Comparison of ENCODE assay signal across 20 cellular contexts in the genomic region with DNA sequence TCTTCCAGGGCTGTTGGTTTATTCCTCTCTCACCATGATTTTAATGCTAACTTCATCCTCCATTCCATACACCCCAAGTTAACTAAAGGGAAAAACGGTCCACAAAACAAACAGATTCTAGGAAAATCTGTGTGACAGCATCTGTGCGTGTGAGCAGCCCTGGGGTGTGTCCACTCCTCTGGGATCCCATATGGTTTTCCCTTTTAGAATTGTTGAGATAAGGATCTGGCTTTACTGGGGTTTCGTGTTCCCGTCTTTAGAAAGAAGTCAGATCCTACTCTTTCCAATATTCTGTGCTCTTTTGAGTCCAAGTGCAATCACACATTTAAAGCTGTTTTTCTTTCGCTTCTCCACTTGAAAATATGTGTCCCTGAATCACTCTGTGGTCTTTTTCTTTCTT.
DNase-seq lines count a peak whose midpoint lies in the region; TF ChIP-seq lines count a peak whose summit lies in the region.
"Had no signal": no experiment of that assay in that cellular context is flagged by ENCODE, and none has a peak within 500 bp of the region (broad histone marks: within the 10 kb centered on the region; RNA-seq: fewer than 3 reads in every experiment).

No MANE protein-coding gene starts in this region.

- no peak for TF ChIP-seq EP300 in suprapubic skin (IDR thresholded peaks at IDR 0.05)

- H3K4me1 ChIP-seq in suprapubic skin, result peaks cover 33% of the 10 kb centered on the region
- H3K4me1 ChIP-seq: neural progenitor cell had no signal

- no peak for TF ChIP-seq POLR2A in suprapubic skin (IDR thresholded peaks at IDR 0.05)

- H3K36me3 ChIP-seq in brain microvascular endothelial cell (replicated peaks) (no peaks in the 10 kb centered on the region), suprapubic skin (no peaks in the 10 kb centered on the region)
- H3K36me3 ChIP-seq: neural progenitor cell, WERI-Rb-1 had no signal

- no peaks in the 10 kb centered on the region for H3K9me3 ChIP-seq in suprapubic skin

- no peaks in the 10 kb centered on the region for H3K27me3 ChIP-seq in brain microvascular endothelial cell (replicated peaks)
- no peaks in the 10 kb centered on the region for H3K27me3 ChIP-seq in suprapubic skin
- H3K27me3 ChIP-seq: neural progenitor cell had no signal

- DNase-seq in GM03348 (ENCODE audit: low spot score), result peak; percentile 64
- DNase-seq in brain microvascular endothelial cell, result peak; percentile 34
- DNase-seq in hepatic stellate cell (ENCODE audit: low spot score), result peak; percentile 79
- DNase-seq in suprapubic skin (ENCODE audit: low spot score in 2 of 2), result no peak
- no peak for DNase-seq in NCI-H446 (lab: John Stamatoyannopoulos, UW)
- no peak for DNase-seq in SK-N-DZ (ENCODE audit: low spot score)
- DNase-seq in stimulated activated naive CD4-positive, alpha-beta T cell (lab: John Stamatoyannopoulos, UW), result no peak
- DNase-seq: activated CD4-positive, alpha-beta memory T cell treated with anti-CD3 and anti-CD28 coated beads, Interleukin-2, amount 10 ng/mL, durations not matched to agents 7 days and 5 days; activated naive CD4-positive, alpha-beta T cell treated with Interleukin-2 at 50 U/mL for 16 hours; activated T-cell treated with anti-CD3 and anti-CD28 coated beads, Interleukin-2, amount 50 U/mL, for 1 hour; dermis blood vessel endothelial cell; erythroblast; KBM-7; NCI-H1092; NCI-H526 treated with DMSO at 0.1 percent for 48 hours; SIG-M5; stimulated activated CD4-positive, alpha-beta T cell treated with anti-CD3 and anti-CD28 coated beads, Interleukin-1b, Interleukin-23, amount 100 ng/mL, for 48 hours; WERI-Rb-1 had no signal

- H3K27ac ChIP-seq in brain microvascular endothelial cell, result peak overlapping the region; percentile 83
- H3K27ac ChIP-seq in suprapubic skin, result peak overlapping the region; percentile 77
- H3K27ac ChIP-seq: C4-2B, neural progenitor cell, WERI-Rb-1 had no signal

- in situ Hi-C loops in brain microvascular endothelial cell (cut with HindIII; ENCODE audit: low pct_ligation_motif_present, low sequenced_read_pairs), result no loop called here

- TF ChIP-seq CTCF in brain microvascular endothelial cell (IDR thresholded peaks at IDR 0.05; ENCODE audit: low read depth, low read length, missing control alignments), result no peak
- no peak for TF ChIP-seq CTCF in suprapubic skin (IDR thresholded peaks at IDR 0.05)

- 35% methylated on average over 5 of the region's 5 CpGs for WGBS in suprapubic skin

- H3K4me3 ChIP-seq in brain microvascular endothelial cell (ENCODE audit: low read depth, low read length), result no peak overlapping the region
- no peak overlapping the region for H3K4me3 ChIP-seq in suprapubic skin
- H3K4me3 ChIP-seq: neural progenitor cell had no signal

Comparison
In these comparisons a context has a peak if more than half of its experiments do, and no peak if none do; other contexts are left out.
1. DNase-seq: peak in GM03348 (single experiment), brain microvascular endothelial cell (single experiment) and hepatic stellate cell (single experiment); none in suprapubic skin (0 of 2), NCI-H446 (0 of 2), SK-N-DZ (single experiment) and stimulated activated naive CD4-positive, alpha-beta T cell (0 of 6).